In the genomic region with DNA sequence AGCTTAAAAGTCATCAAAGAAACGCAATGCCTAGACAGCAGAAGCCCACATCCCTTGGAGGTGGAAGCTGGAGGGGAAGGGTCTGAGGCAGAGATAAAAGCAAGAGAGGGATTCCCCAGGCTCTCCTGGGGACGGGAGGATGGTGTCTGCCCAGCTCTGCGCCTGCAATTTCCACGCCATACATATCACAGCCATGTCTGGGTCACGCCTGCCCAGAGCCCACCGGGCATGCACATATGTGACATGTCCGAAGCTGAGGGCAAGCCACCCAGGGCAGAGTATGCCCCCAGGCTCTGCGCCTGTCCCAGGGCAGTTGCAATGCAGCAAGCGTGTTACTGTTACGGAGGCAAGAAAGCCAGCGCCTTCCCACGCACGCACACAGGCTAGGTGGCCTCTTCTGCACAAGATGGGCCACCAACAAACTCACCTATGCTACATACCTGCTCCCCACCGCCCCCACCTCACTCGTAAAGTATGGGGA, we compare ENCODE assay signal across 14 cellular contexts. TPM values are rescaled to one million over a fixed set of nuclear protein-coding genes. Genes with fewer than 3 reads are reported as not detected.
DNase-seq lines count a peak whose midpoint lies in the region; ATAC-seq and TF ChIP-seq lines count a peak whose summit lies in the region.
"Had no signal": no experiment of that assay in that cellular context is flagged by ENCODE, and none has a peak within 500 bp of the region (broad histone marks: within the 10 kb centered on the region; RNA-seq: fewer than 3 reads in every experiment).

No MANE protein-coding gene starts in this region.

- peaks cover 3% of the 10 kb centered on the region for H3K9me3 Mint-ChIP-seq in mesothelial cell of epicardium
- peaks cover 0 to 2% (median 0%) of the 10 kb centered on the region in 8 donors for H3K9me3 Mint-ChIP-seq in CD4-positive, alpha-beta memory T cell
- H3K9me3 Mint-ChIP-seq: activated T-cell treated with anti-CD3 and anti-CD28 coated beads, Interleukin-2, amount 50 U/mL, for 4 hours; dendritic cell treated with granulocyte-macrophage colony-stimulating factor and Interleukin-4, amounts not matched to agents 40 ng/mL and 50 ng/mL, for 4 days; T-helper 1 cell treated with Interleukin-12 subunit alpha and Interleukin-12 subunit beta and Interleukin-4 antibody, amounts not matched to agents 30 μg/mL and 1 μg/mL, for 36 hours had no signal

- intact Hi-C loops in stomach (cut with DNase I; ENCODE audit: low total_unique reads): no loop called here
- intact Hi-C loops in CD4-positive, alpha-beta memory T cell (cut with micrococcal nuclease): no loop called here

- no peak for TF ChIP-seq EP300 in stomach (IDR thresholded peaks at IDR 0.05)

- CTCF ChIA-PET in CD4-positive, alpha-beta memory T cell (lab: Charles Lee; ENCODE audit: partially characterized antibody): no interaction called here

- DNase-seq in HT1080 (ENCODE audit: low read depth): peak; percentile 0
- peak in 1 of 2 experiments; percentile 38 for DNase-seq in mesothelial cell of epicardium (ENCODE audit: low spot score in 2 of 2, unreplicated experiment in 2 of 2)
- DNase-seq in stomach: no peak
- no peak for DNase-seq in OCI-M1 (lab: John Stamatoyannopoulos, UW)
- DNase-seq in CD4-positive, alpha-beta memory T cell: no peak
- DNase-seq in NCI-H226: no peak
- DNase-seq: activated T-cell treated with anti-CD3 and anti-CD28 coated beads, Interleukin-2, amount 50 U/mL, for 4 hours; NCI-H2227 treated with DMSO at 0.1 percent for 48 hours; stimulated activated CD4-positive, alpha-beta T cell treated with anti-CD3 and anti-CD28 coated beads, Interleukin-2, amount 100 ng/mL, for 48 hours had no signal

- H3K4me3 ChIP-seq in esophagus (ENCODE audit: low read depth in 1 of 2, low read length in 2 of 2) (peak overlapping the region; percentile 25 to 45), stomach (peak overlapping the region; percentile 47 to 65 (median 53))
- H3K4me3 ChIP-seq in CD4-positive, alpha-beta memory T cell (ENCODE audit: low read length in 2 of 2): no peak overlapping the region

- H3K4me3 Mint-ChIP-seq in mesothelial cell of epicardium: peak overlapping the region; percentile 66
- H3K4me3 Mint-ChIP-seq in CD4-positive, alpha-beta memory T cell: peak overlapping the region in 2 of 8 donors; percentile 17 to 60
- H3K4me3 Mint-ChIP-seq: activated T-cell treated with anti-CD3 and anti-CD28 coated beads, Interleukin-2, amount 50 U/mL, for 4 hours; dendritic cell treated with granulocyte-macrophage colony-stimulating factor and Interleukin-4, amounts not matched to agents 40 ng/mL and 50 ng/mL, for 4 days; T-helper 1 cell treated with Interleukin-12 subunit alpha and Interleukin-12 subunit beta and Interleukin-4 antibody, amounts not matched to agents 30 μg/mL and 1 μg/mL, for 36 hours had no signal

- H3K27me3 Mint-ChIP-seq in mesothelial cell of epicardium (ENCODE audit: low read depth): peaks cover 72% of the 10 kb centered on the region
- peaks cover 2 to 15% of the 10 kb centered on the region in 2 donors for H3K27me3 Mint-ChIP-seq in CD4-positive, alpha-beta memory T cell

- no peaks in the 10 kb centered on the region for H3K36me3 Mint-ChIP-seq in mesothelial cell of epicardium
- H3K36me3 Mint-ChIP-seq in CD4-positive, alpha-beta memory T cell: no peaks in the 10 kb centered on the region

- POLR2A ChIA-PET in CD4-positive, alpha-beta memory T cell (lab: Charles Lee; ENCODE audit: partially characterized antibody): interaction anchor here (0.6 kb wide), 1 partner anchor 1524 kb away, joined by 3 read pairs; no protein-coding TSS in a partner anchor

- peaks cover 8% of the 10 kb centered on the region for H3K4me1 Mint-ChIP-seq in mesothelial cell of epicardium
- H3K4me1 Mint-ChIP-seq in CD4-positive, alpha-beta memory T cell: no peaks in the 10 kb centered on the region

- no peaks in the 10 kb centered on the region for H3K4me1 ChIP-seq in esophagus (ENCODE audit: control insufficient read depth in 2 of 2, insufficient read depth in 2 of 2, low read length in 1 of 2)
- H3K4me1 ChIP-seq in stomach: peaks cover 0 to 7% (median 0%) of the 10 kb centered on the region in 4 donors
- no peaks in the 10 kb centered on the region for H3K4me1 ChIP-seq in CD4-positive, alpha-beta memory T cell (ENCODE audit: insufficient read depth, low read length)

- 4 to 19% methylated on average over 15 of the region's 15 CpGs for WGBS in esophagus, 2 donors
- 7 to 43% (median 25%) methylated on average over 3 to 15 of the region's 15 CpGs for WGBS in stomach, 5 donors

- no peaks in the 10 kb centered on the region for H3K9me3 ChIP-seq in esophagus (ENCODE audit: control insufficient read depth in 2 of 2, insufficient read depth in 1 of 2, low read depth in 1 of 2, low read length in 1 of 2)
- no peaks in the 10 kb centered on the region for H3K9me3 ChIP-seq in stomach
- H3K9me3 ChIP-seq in CD4-positive, alpha-beta memory T cell (ENCODE audit: control insufficient read depth in 1 of 2, low read length in 2 of 2): no peaks in the 10 kb centered on the region

- TF ChIP-seq POLR2A in stomach (IDR thresholded peaks at IDR 0.05): no peak

- TF ChIP-seq CTCF in mesothelial cell of epicardium (IDR thresholded peaks at IDR 0.05; ENCODE audit: unreplicated experiment) (no peak), stomach (IDR thresholded peaks at IDR 0.05) (no peak)

- H3K27me3 ChIP-seq in esophagus (ENCODE audit: control insufficient read depth in 1 of 2, insufficient read depth in 2 of 2, low read length in 2 of 2): peaks cover 0 to 4% of the 10 kb centered on the region in 2 donors
- peaks cover 0 to 19% (median 0%) of the 10 kb centered on the region in 3 donors for H3K27me3 ChIP-seq in stomach
- no peaks in the 10 kb centered on the region for H3K27me3 ChIP-seq in CD4-positive, alpha-beta memory T cell (ENCODE audit: insufficient read depth, low read length)

- no peak for ATAC-seq in HG03135 (IDR thresholded peaks at IDR 0.05; ENCODE audit: unreplicated experiment)
- ATAC-seq: HCT116 had no signal

- H3K27ac ChIP-seq in esophagus (ENCODE audit: low read depth in 2 of 2, low read length in 1 of 2) (no peak overlapping the region), stomach (no peak overlapping the region)
- H3K27ac ChIP-seq in CD4-positive, alpha-beta memory T cell (ENCODE audit: low read depth, low read length): no peak overlapping the region

- no peak overlapping the region for H3K27ac Mint-ChIP-seq in mesothelial cell of epicardium
- H3K27ac Mint-ChIP-seq in CD4-positive, alpha-beta memory T cell: no peak overlapping the region
- H3K27ac Mint-ChIP-seq: dendritic cell treated with granulocyte-macrophage colony-stimulating factor and Interleukin-4, amounts not matched to agents 40 ng/mL and 50 ng/mL, for 4 days; T-helper 1 cell treated with Interleukin-12 subunit alpha and Interleukin-12 subunit beta and Interleukin-4 antibody, amounts not matched to agents 30 μg/mL and 1 μg/mL, for 36 hours had no signal

- no peaks in the 10 kb centered on the region for H3K36me3 ChIP-seq in esophagus (ENCODE audit: control insufficient read depth in 2 of 2, insufficient read depth in 2 of 2, low read length in 1 of 2)
- no peaks in the 10 kb centered on the region for H3K36me3 ChIP-seq in stomach
- no peaks in the 10 kb centered on the region for H3K36me3 ChIP-seq in CD4-positive, alpha-beta memory T cell (ENCODE audit: insufficient read depth, low read length)

RNA-seq across cellular contexts. Expression of a gene that starts 1.2 kb away (rescaled TPM):
- total RNA-seq in HT1080 (2014; rRNA removed; shearing (Covaris generic)): 4.8 and 4.9 TPM in 2 replicates
- 2.0 and 2.1 TPM in 2 replicates for polyA plus RNA-seq in HT1080 (2015; cell fraction: cytosol; rRNA removed)
- polyA plus RNA-seq in HT1080 (2015; cell fraction: nucleus; rRNA removed): 1.1 TPM in 2 replicates
- polyA plus RNA-seq in esophagus (1 to 10 TPM in 1 of 2 donors, under 1 TPM in 1; 0.49 to 1.0 TPM), stomach (10 to 100 TPM in 1 of 3 donors, 1 to 10 TPM in 2; 3.4 to 11.2 (median 9.7) TPM)
- total RNA-seq in mesothelial cell of epicardium (0.72 to 1.4 TPM (median 1.1 TPM) in 3 replicates), stomach (10 to 100 TPM in 2 of 5 donors, 1 to 10 TPM in 1, under 1 TPM in 1, not detected in 1; 0.58 to 24.8 (median 7.7) TPM)
- total RNA-seq in CD4-positive, alpha-beta memory T cell: not detected
- polyA plus RNA-seq in CD4-positive, alpha-beta memory T cell: not detected
- total RNA-seq: activated T-cell treated with anti-CD3 and anti-CD28 coated beads, Interleukin-2, amount 50 U/mL, for 4 hours had no signal

Comparison
In these comparisons a context has a peak if more than half of its experiments do, and no peak if none do; other contexts are left out.
1. H3K4me3 ChIP-seq: peak in esophagus (2 of 2) and stomach (4 of 4); none in CD4-positive, alpha-beta memory T cell (0 of 2).